In the genomic region with DNA sequence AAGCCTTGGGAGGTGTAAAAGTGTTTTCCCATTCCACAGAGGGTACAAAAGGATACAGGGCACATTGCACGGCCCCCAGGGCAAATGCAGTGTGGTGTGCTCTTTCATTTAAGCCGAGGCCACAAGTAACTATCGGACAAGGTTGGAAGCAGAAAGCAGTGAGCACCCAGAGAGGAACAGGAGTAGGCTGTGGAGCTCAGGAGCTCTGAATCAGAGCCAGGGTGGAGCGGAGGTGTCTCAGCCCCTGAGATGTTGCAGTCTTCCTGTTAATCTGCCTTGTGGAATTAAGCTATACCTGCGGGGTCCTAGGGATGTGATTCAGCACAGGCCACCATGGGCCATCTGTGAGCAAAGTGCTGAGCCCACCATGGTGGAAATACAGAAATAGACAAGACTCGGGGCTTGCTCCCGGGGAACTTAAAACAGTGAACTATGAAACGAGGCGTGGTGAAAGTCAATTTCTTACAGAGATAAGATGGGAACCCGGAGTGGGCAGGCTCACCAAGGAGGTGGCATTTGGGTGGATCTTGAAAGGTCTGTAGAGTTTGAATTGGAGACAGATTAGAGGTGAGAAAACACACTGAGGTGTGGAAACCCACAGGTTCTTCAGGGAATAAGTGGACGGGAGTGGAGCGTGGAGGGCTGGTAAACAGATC, we compare ENCODE assay signal across 18 cellular contexts. TPM values are rescaled to one million over a fixed set of nuclear protein-coding genes. Genes with fewer than 3 reads are reported as not detected.
DNase-seq lines count a peak whose midpoint lies in the region; ATAC-seq and TF ChIP-seq lines count a peak whose summit lies in the region.
"Had no signal": no experiment of that assay in that cellular context is flagged by ENCODE, and none has a peak within 500 bp of the region (broad histone marks: within the 10 kb centered on the region; RNA-seq: fewer than 3 reads in every experiment).

No MANE protein-coding gene starts in this region.

- H2AK5ac ChIP-seq in mesenchymal stem cell (ENCODE audit: low read length, severe bottlenecking) = peak overlapping the region; percentile 98

- H3K4me1 ChIP-seq in breast epithelium = peaks cover 3 to 7% of the 10 kb centered on the region in 2 donors
- H3K4me1 ChIP-seq in colonic mucosa = peaks cover 28% of the 10 kb centered on the region
- peaks cover 29% of the 10 kb centered on the region for H3K4me1 ChIP-seq in mesenchymal stem cell (ENCODE audit: control insufficient read depth, insufficient read depth, low read depth, low read length)
- peaks cover 38 to 67% of the 10 kb centered on the region in 2 donors for H3K4me1 ChIP-seq in thoracic aorta (ENCODE audit: control insufficient read depth in 1 of 2, low read depth in 2 of 2)

- H3K4me3 ChIP-seq in breast epithelium (no peak overlapping the region), colonic mucosa (no peak overlapping the region), mesenchymal stem cell (ENCODE audit: insufficient read depth in 1 of 2, low read depth in 1 of 2, low read length in 2 of 2) (no peak overlapping the region), thoracic aorta (no peak overlapping the region)
- H3K4me3 ChIP-seq: testis had no signal

- H3K4me3 Mint-ChIP-seq in MCF 10A (ENCODE audit: unreplicated experiment) = peak overlapping the region; percentile 65
- H3K4me3 Mint-ChIP-seq: activated CD8-positive, alpha-beta memory T cell treated with anti-CD3 and anti-CD28 coated beads, Interleukin-2, amount 10 ng/mL, durations not matched to agents 7 days and 5 days; activated naive CD8-positive, alpha-beta T cell; naive thymus-derived CD8-positive, alpha-beta T cell had no signal

- DNase-seq in MCF 10A (ENCODE audit: unreplicated experiment) (peak; percentile 55), breast epithelium (ENCODE audit: low spot score in 2 of 2) (no peak), colonic mucosa (peak; percentile 59), mesenchymal stem cell (no peak), thoracic aorta (ENCODE audit: low spot score) (no peak), cortex of kidney (lab: John Stamatoyannopoulos, UW) (no peak), NCI-H510A treated with DMSO at 0.1 percent for 48 hours (lab: John Stamatoyannopoulos, UW) (no peak)
- DNase-seq: 8988T; activated CD8-positive, alpha-beta memory T cell treated with anti-CD3 and anti-CD28 coated beads, Interleukin-2, amount 10 ng/mL, durations not matched to agents 7 days and 5 days; dermis blood vessel endothelial cell; KG1; naive thymus-derived CD8-positive, alpha-beta T cell; NCI-H1436 treated with DMSO at 0.1 percent for 48 hours; NCI-H748 treated with DMSO at 0.1 percent for 48 hours; testis had no signal

- no peak overlapping the region for H3K23ac ChIP-seq in mesenchymal stem cell (ENCODE audit: low read length in 2 of 2)

- intact Hi-C loops in MCF 10A (cut with micrococcal nuclease) (loop anchor here (1.0 to 5.0 kb wide), 4 partner anchors 12 to 60 kb away; a partner anchor contains a TSS), breast epithelium (cut with DNase I; ENCODE audit: low total_unique reads) (no loop called here), colonic mucosa (cut with DNase I) (no loop called here)

- WGBS in mesenchymal stem cell = 92% methylated on average over 12 of the region's 12 CpGs

- no TSS peak for BruUV-seq in MCF 10A (replicated peaks; lab: Mats Ljungman, UMichigan)

- H3K27me3 Mint-ChIP-seq in MCF 10A (ENCODE audit: insufficient read depth, unreplicated experiment) = no peaks in the 10 kb centered on the region

- H3K79me1 ChIP-seq in mesenchymal stem cell (replicated peaks; ENCODE audit: low read length, poor library complexity, severe bottlenecking) = peaks cover 25% of the 10 kb centered on the region

- H2AFZ ChIP-seq in mesenchymal stem cell (ENCODE audit: low read depth, low read length) = no peak overlapping the region

- H4K91ac ChIP-seq in mesenchymal stem cell (ENCODE audit: low read length) = peak overlapping the region; percentile 40

- H2BK15ac ChIP-seq in mesenchymal stem cell (ENCODE audit: low read depth, poor library complexity, severe bottlenecking) = peak overlapping the region; percentile 15

- TF ChIP-seq POLR2A in breast epithelium (IDR thresholded peaks at IDR 0.05) = no peak

- peak overlapping the region; percentile 69 for H2BK120ac ChIP-seq in mesenchymal stem cell (ENCODE audit: low read depth, low read length)

- H3K27ac Mint-ChIP-seq in MCF 10A (ENCODE audit: low read depth, unreplicated experiment) = peak overlapping the region; percentile 90
- H3K27ac Mint-ChIP-seq: activated CD8-positive, alpha-beta memory T cell treated with anti-CD3 and anti-CD28 coated beads, Interleukin-2, amount 10 ng/mL, durations not matched to agents 7 days and 5 days; activated naive CD8-positive, alpha-beta T cell had no signal

- H3K9me3 Mint-ChIP-seq in MCF 10A (ENCODE audit: unreplicated experiment) = no peaks in the 10 kb centered on the region
- H3K9me3 Mint-ChIP-seq: naive thymus-derived CD8-positive, alpha-beta T cell had no signal

- H4K8ac ChIP-seq in mesenchymal stem cell (ENCODE audit: low read length) = peak overlapping the region; percentile 46

- TF ChIP-seq CTCF in MCF 10A (IDR thresholded peaks at IDR 0.05; ENCODE audit: unreplicated experiment) (no peak), breast epithelium (IDR thresholded peaks at IDR 0.05) (no peak), colonic mucosa (IDR thresholded peaks at IDR 0.05) (no peak), thoracic aorta (IDR thresholded peaks at IDR 0.05) (no peak)

- H2BK12ac ChIP-seq in mesenchymal stem cell (ENCODE audit: low read length in 2 of 2) = peak overlapping the region; percentile 4 to 77

- no peaks in the 10 kb centered on the region for H3K27me3 ChIP-seq in breast epithelium
- H3K27me3 ChIP-seq in colonic mucosa = no peaks in the 10 kb centered on the region
- H3K27me3 ChIP-seq in mesenchymal stem cell (ENCODE audit: control insufficient read depth in 1 of 2, insufficient read depth in 1 of 2, low read length in 2 of 2) = no peaks in the 10 kb centered on the region
- no peaks in the 10 kb centered on the region for H3K27me3 ChIP-seq in thoracic aorta (replicated peaks; ENCODE audit: insufficient read depth)
- H3K27me3 ChIP-seq: testis had no signal

- H3K9me3 ChIP-seq in breast epithelium = no peaks in the 10 kb centered on the region
- no peaks in the 10 kb centered on the region for H3K9me3 ChIP-seq in colonic mucosa
- H3K9me3 ChIP-seq in mesenchymal stem cell (ENCODE audit: control insufficient read depth, low read length) = no peaks in the 10 kb centered on the region
- no peaks in the 10 kb centered on the region for H3K9me3 ChIP-seq in thoracic aorta
- H3K9me3 ChIP-seq: testis had no signal

- ATAC-seq in thoracic aorta (ENCODE audit: insufficient number of reproducible peaks, low FRiP score, low read depth) (no peak), GM19023 (IDR thresholded peaks at IDR 0.05; ENCODE audit: unreplicated experiment) (no peak)
- ATAC-seq: activated CD8-positive, alpha-beta memory T cell treated with anti-CD3 and anti-CD28 coated beads, Interleukin-2, amount 10 ng/mL, durations not matched to agents 7 days and 5 days; naive thymus-derived CD8-positive, alpha-beta T cell had no signal

- no peak overlapping the region for H2BK5ac ChIP-seq in mesenchymal stem cell (ENCODE audit: low read depth, low read length, poor library complexity, severe bottlenecking)

- peak overlapping the region in 1 of 2 donors; percentile 66 for H3K9ac ChIP-seq in colonic mucosa (ENCODE audit: low read depth in 2 of 2, low read length in 2 of 2)
- no peak overlapping the region for H3K9ac ChIP-seq in mesenchymal stem cell (ENCODE audit: low read length)

- H3K4me2 ChIP-seq in mesenchymal stem cell (ENCODE audit: low read length, poor library complexity, severe bottlenecking) = no peak overlapping the region

- POLR2A ChIA-PET in MCF 10A (lab: Yijun Ruan, JAX) = interaction anchor here (0.6 to 7.2 kb wide), 13 partner anchors 13 to 550 kb away, joined by 3 to 142 read pairs (median 5); a partner anchor contains a TSS

- H3K4ac ChIP-seq in mesenchymal stem cell (ENCODE audit: low read depth in 1 of 2, low read length in 2 of 2) = peak overlapping the region in 1 of 2 experiments; percentile 24

- peaks cover 67% of the 10 kb centered on the region for H3K4me1 Mint-ChIP-seq in MCF 10A (ENCODE audit: insufficient read depth, unreplicated experiment)
- H3K4me1 Mint-ChIP-seq: naive thymus-derived CD8-positive, alpha-beta T cell had no signal

- CTCF ChIA-PET in MCF 10A (lab: Yijun Ruan, JAX) = interaction anchor here (1.3 to 3.7 kb wide), 3 partner anchors 13 to 46 kb away, joined by 4 to 20 read pairs (median 9); no protein-coding TSS in a partner anchor

- peak overlapping the region; percentile 76 to 93 for H3K18ac ChIP-seq in mesenchymal stem cell (ENCODE audit: low read depth in 1 of 2, low read length in 2 of 2)

- no peak overlapping the region for H3K14ac ChIP-seq in mesenchymal stem cell (ENCODE audit: low read length in 2 of 2)

- no peaks in the 10 kb centered on the region for H3K36me3 ChIP-seq in breast epithelium
- no peaks in the 10 kb centered on the region for H3K36me3 ChIP-seq in colonic mucosa
- peaks cover 0 to 6% of the 10 kb centered on the region in 2 experiments for H3K36me3 ChIP-seq in mesenchymal stem cell (ENCODE audit: control insufficient read depth in 1 of 2, insufficient read depth in 2 of 2, low read depth in 1 of 2, low read length in 2 of 2)
- H3K36me3 ChIP-seq in thoracic aorta = no peaks in the 10 kb centered on the region

- peaks cover 6% of the 10 kb centered on the region for H3K36me3 Mint-ChIP-seq in MCF 10A (ENCODE audit: insufficient read depth, unreplicated experiment)
- H3K36me3 Mint-ChIP-seq: activated CD8-positive, alpha-beta memory T cell treated with anti-CD3 and anti-CD28 coated beads, Interleukin-2, amount 10 ng/mL, durations not matched to agents 7 days and 5 days; activated naive CD8-positive, alpha-beta T cell; naive thymus-derived CD8-positive, alpha-beta T cell had no signal

- peak overlapping the region in 1 of 2 donors; percentile 74 for H3K27ac ChIP-seq in breast epithelium
- H3K27ac ChIP-seq in colonic mucosa = peak overlapping the region; percentile 55
- peak overlapping the region; percentile 78 for H3K27ac ChIP-seq in mesenchymal stem cell (ENCODE audit: low read length, poor library complexity, severe bottlenecking)
- H3K27ac ChIP-seq in thoracic aorta = peak overlapping the region; percentile 60 to 80
- H3K27ac ChIP-seq: SK-N-MC, testis had no signal

RNA-seq across cellular contexts. Expression of a gene that starts 44.0 kb away (rescaled TPM):
- total RNA-seq in MCF 10A (2022) (80.8 and 89.5 TPM in 2 replicates), breast epithelium (10 to 100 TPM; 14.5 to 24.2 (median 21.0) TPM), colonic mucosa (10 to 100 TPM; 58.1 to 61.7 TPM), thoracic aorta (100 to 1,000 TPM in 1 of 2 donors, 10 to 100 TPM in 1; 58.1 to 102 TPM)
- polyA plus RNA-seq in mesenchymal stem cell (2013, experiment 1 of 2) = 27.5 TPM
- polyA plus RNA-seq in mesenchymal stem cell (2013, experiment 2 of 2) = 23.9 TPM
- total RNA-seq: naive thymus-derived CD8-positive, alpha-beta T cell had no signal
- polyA plus RNA-seq: naive thymus-derived CD8-positive, alpha-beta T cell had no signal

Comparison
In these comparisons a context has a peak if more than half of its experiments do, and no peak if none do; other contexts are left out.
1. DNase-seq: peak in MCF 10A (single experiment) and colonic mucosa (single experiment); none in breast epithelium (0 of 2), mesenchymal stem cell (single experiment), thoracic aorta (single experiment), cortex of kidney (single experiment) and NCI-H510A treated with DMSO at 0.1 percent for 48 hours (single experiment).